ENCODE assay signal across 8 cellular contexts in the genomic region with DNA sequence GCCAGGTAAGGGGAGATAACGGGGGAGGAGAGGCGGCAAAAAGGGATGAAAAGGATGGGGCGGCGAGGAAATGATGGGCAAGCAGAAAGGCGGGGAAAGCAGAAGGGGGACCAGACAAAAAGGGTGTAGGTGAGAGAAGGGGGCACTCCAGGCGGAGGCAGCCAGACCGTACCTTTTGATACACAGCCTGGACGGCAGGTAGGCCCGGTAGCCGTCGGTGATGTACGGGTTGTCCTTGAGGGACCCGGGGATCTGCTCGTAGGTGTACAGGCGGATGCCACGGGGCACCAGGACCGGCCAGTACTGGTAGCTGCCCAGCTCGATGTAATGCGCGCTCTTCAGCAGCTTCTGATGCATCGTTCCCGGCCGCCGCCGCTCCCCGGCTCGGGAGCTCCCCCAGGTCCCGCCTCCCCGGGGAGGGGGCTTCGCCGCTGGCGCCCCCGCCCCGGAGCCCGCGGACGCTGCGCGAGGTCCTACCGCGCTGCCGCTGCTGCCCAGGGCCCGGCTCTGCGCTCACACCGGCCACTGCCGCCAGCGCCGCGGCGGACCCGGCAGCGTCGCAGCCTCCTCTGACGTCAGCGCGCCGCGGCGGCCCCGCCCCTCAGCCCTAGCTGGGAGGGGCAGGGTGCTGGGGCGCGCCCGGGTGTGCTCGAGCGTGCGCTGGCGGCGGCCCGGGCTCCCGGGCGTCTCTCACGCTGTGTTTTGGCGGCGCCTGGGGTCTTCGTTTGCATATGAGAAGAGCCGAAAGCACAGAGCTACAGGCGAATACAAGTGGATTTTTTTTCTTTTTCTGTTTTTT. TPM values are rescaled to one million over a fixed set of nuclear protein-coding genes. Genes with fewer than 3 reads are reported as not detected.
DNase-seq lines count a peak whose midpoint lies in the region; ATAC-seq and TF ChIP-seq lines count a peak whose summit lies in the region.

A gene with protein sequence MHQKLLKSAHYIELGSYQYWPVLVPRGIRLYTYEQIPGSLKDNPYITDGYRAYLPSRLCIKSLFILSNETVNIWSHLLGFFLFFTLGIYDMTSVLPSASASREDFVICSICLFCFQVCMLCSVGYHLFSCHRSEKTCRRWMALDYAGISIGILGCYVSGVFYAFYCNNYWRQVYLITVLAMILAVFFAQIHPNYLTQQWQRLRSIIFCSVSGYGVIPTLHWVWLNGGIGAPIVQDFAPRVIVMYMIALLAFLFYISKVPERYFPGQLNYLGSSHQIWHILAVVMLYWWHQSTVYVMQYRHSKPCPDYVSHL (minus strand): TSS at position 571 of the 799 bp plus-strand sequence. CDS start 214 bp downstream, at position 357.

- TF ChIP-seq CTCF in NB4 (IDR thresholded peaks at IDR 0.05; ENCODE audit: low read depth, low read length) (no peak), parathyroid adenoma (IDR thresholded peaks at IDR 0.05) (no peak), tibial artery (IDR thresholded peaks at IDR 0.05) (no peak)

- H3K36me3 Mint-ChIP-seq in activated naive CD8-positive, alpha-beta T cell = peaks cover 4% of the 10 kb centered on the region

- H3K36me3 ChIP-seq in parathyroid adenoma (ENCODE audit: control insufficient read depth, insufficient read depth, low read length) (no peaks in the 10 kb centered on the region), tibial artery (no peaks in the 10 kb centered on the region)

- H3K79me2 ChIP-seq in parathyroid adenoma = no peaks in the 10 kb centered on the region

- H3K27ac Mint-ChIP-seq in activated naive CD8-positive, alpha-beta T cell = peak within 1 kb of the TSS; percentile 82

- H2AFZ ChIP-seq in parathyroid adenoma = peak within 1 kb of the TSS; percentile 76

- H3K9me3 ChIP-seq in parathyroid adenoma (ENCODE audit: control insufficient read depth, low read length) (no peaks in the 10 kb centered on the region), tibial artery (no peaks in the 10 kb centered on the region)

- DNase-seq in NB4 (ENCODE audit: low read depth) (peak; percentile 89), SKM-1 treated with dmso at 0.1 percent for 144 hours (lab: John Stamatoyannopoulos, UW; ENCODE audit: unreplicated experiment) (peak; percentile 76), Right ventricle myocardium inferior (ENCODE audit: missing footprints) (peak; percentile 95), tibial artery (peak; percentile 84 to 91)

- TF ChIP-seq POLR2A in GM10847 (IDR thresholded peaks at IDR 0.05; ENCODE audit: extremely low read depth, insufficient read length) (peak; percentile 76), NB4 (IDR thresholded peaks at IDR 0.05; ENCODE audit: extremely low read depth, insufficient read length) (peak; percentile 83)

- peak within 1 kb of the TSS; percentile 11 for H3K27ac ChIP-seq in parathyroid adenoma
- peak within 1 kb of the TSS; percentile 73 to 74 for H3K27ac ChIP-seq in tibial artery

- no peaks in the 10 kb centered on the region for H3K9me3 Mint-ChIP-seq in activated naive CD8-positive, alpha-beta T cell (ENCODE audit: low read depth)

- H3K4me1 ChIP-seq in parathyroid adenoma (no peaks in the 10 kb centered on the region), tibial artery (peaks cover 0 to 19% (median 10%) of the 10 kb centered on the region in 4 donors)

- H3K27me3 ChIP-seq in parathyroid adenoma (ENCODE audit: control insufficient read depth, insufficient read depth, low read length) (no peaks in the 10 kb centered on the region), tibial artery (no peaks in the 10 kb centered on the region)

- H3K27me3 Mint-ChIP-seq in activated naive CD8-positive, alpha-beta T cell = peaks cover 4% of the 10 kb centered on the region

- H3K4me1 Mint-ChIP-seq in activated naive CD8-positive, alpha-beta T cell (ENCODE audit: low read depth) = peaks cover 40% of the 10 kb centered on the region

- ATAC-seq in HG02571 (IDR thresholded peaks at IDR 0.05; ENCODE audit: unreplicated experiment) (peak; percentile 97), Right ventricle myocardium inferior (peak; percentile 99)

- H3K4me3 Mint-ChIP-seq in activated naive CD8-positive, alpha-beta T cell = peak within 1 kb of the TSS; percentile 100

- no peak within 1 kb of the TSS for H3K9ac ChIP-seq in parathyroid adenoma

- H3K4me2 ChIP-seq in parathyroid adenoma (ENCODE audit: low read length) = peak within 1 kb of the TSS; percentile 85

- intact Hi-C loops in Right ventricle myocardium inferior (cut with DNase I) = no loop called here
- intact Hi-C loops in tibial artery (cut with DNase I; ENCODE audit: low total_unique reads) = no loop called here

- H3K4me3 ChIP-seq in NB4 (ENCODE audit: low read depth, low read length) = peak within 1 kb of the TSS; percentile 89
- H3K4me3 ChIP-seq in parathyroid adenoma (ENCODE audit: low read depth, low read length) = peak within 1 kb of the TSS; percentile 66
- H3K4me3 ChIP-seq in tibial artery = peak within 1 kb of the TSS; percentile 82 to 83

RNA-seq across cellular contexts. Expression of the gene that starts here (rescaled TPM):
- 6.9 TPM for total RNA-seq in Right ventricle myocardium inferior

Comparison
In these comparisons a context has a peak if more than half of its experiments do, and no peak if none do; other contexts are left out.
1. Peak in every context shown above with its lines: DNase-seq, ATAC-seq, H3K4me3 ChIP-seq and H3K27ac ChIP-seq.